In genomic region chr1:197235355-197235754, GRCh38 we compare ENCODE assay signal across 20 cellular contexts. TPM values are rescaled to one million over a fixed set of nuclear protein-coding genes. Genes with fewer than 3 reads are reported as not detected.
DNase-seq lines count a peak whose midpoint lies in the region; ATAC-seq, FAIRE-seq and TF ChIP-seq lines count a peak whose summit lies in the region.
"Had no signal": no experiment of that assay in that cellular context is flagged by ENCODE, and none has a peak within 500 bp of the region (broad histone marks: within the 10 kb centered on the region; RNA-seq: fewer than 3 reads in every experiment).

No MANE protein-coding gene starts in this region.

- no peak for TF ChIP-seq RAD21 in HepG2 (CRISPR knock-in tag; IDR thresholded peaks at IDR 0.05)

- H3K27me3 ChIP-seq in HepG2 (ENCODE audit: control insufficient read depth in 1 of 2, insufficient read depth in 2 of 2, low read length in 2 of 2) (no peaks in the 10 kb centered on the region), right lobe of liver (no peaks in the 10 kb centered on the region), astrocyte (ENCODE audit: insufficient read depth, low read length) (no peaks in the 10 kb centered on the region), PC-9 (ENCODE audit: insufficient read depth, low read depth) (no peaks in the 10 kb centered on the region), suprapubic skin (no peaks in the 10 kb centered on the region)
- H3K27me3 ChIP-seq: BE2C had no signal

- intact Hi-C loops in HepG2 (cut with micrococcal nuclease; ENCODE audit: unreplicated experiment) (no loop called here), right lobe of liver (cut with DNase I) (no loop called here), PC-9 (cut with micrococcal nuclease; ENCODE audit: unreplicated experiment) (no loop called here)

- no peaks in the 10 kb centered on the region for H4K20me1 ChIP-seq in HepG2 (ENCODE audit: insufficient read depth, low read length)
- no peaks in the 10 kb centered on the region for H4K20me1 ChIP-seq in astrocyte (ENCODE audit: insufficient read depth, low read length)
- no peaks in the 10 kb centered on the region for H4K20me1 ChIP-seq in PC-9 (ENCODE audit: insufficient read depth)

- TF ChIP-seq CTCF in HepG2 (CRISPR knock-in tag; IDR thresholded peaks at IDR 0.05) (no peak), right lobe of liver (IDR thresholded peaks at IDR 0.05) (no peak), astrocyte (IDR thresholded peaks at IDR 0.05; ENCODE audit: insufficient read depth, low read depth, low read length) (no peak), fibroblast of mammary gland (conservative IDR thresholded peaks at IDR 0.05; ENCODE audit: control insufficient read depth, insufficient read depth, low read depth, low read length) (no peak), PC-9 (conservative IDR thresholded peaks at IDR 0.05) (no peak), suprapubic skin (IDR thresholded peaks at IDR 0.05) (no peak)

- no peaks in the 10 kb centered on the region for H3K9me3 Mint-ChIP-seq in astrocyte (ENCODE audit: unreplicated experiment)
- H3K9me3 Mint-ChIP-seq: CD4-positive, CD25-positive, alpha-beta regulatory T cell; CD8-positive, alpha-beta memory T cell; IgD-negative memory B cell had no signal

- no peaks in the 10 kb centered on the region for H3K4me1 Mint-ChIP-seq in astrocyte (ENCODE audit: low read depth, unreplicated experiment)
- H3K4me1 Mint-ChIP-seq: CD4-positive, CD25-positive, alpha-beta regulatory T cell; CD8-positive, alpha-beta memory T cell; IgD-negative memory B cell had no signal

- H3K27me3 Mint-ChIP-seq in astrocyte (ENCODE audit: low read depth, unreplicated experiment), result no peaks in the 10 kb centered on the region

- H3K9ac ChIP-seq in HepG2 (ENCODE audit: insufficient read depth, low read depth, low read length), result no peak overlapping the region
- H3K9ac ChIP-seq in astrocyte (ENCODE audit: low read length), result no peak overlapping the region

- H3K27ac ChIP-seq in HepG2 (ENCODE audit: extremely low read length, insufficient read depth, low read length), result no peak overlapping the region
- no peak overlapping the region for H3K27ac ChIP-seq in right lobe of liver
- no peak overlapping the region for H3K27ac ChIP-seq in astrocyte (ENCODE audit: low read depth, low read length)
- no peak overlapping the region for H3K27ac ChIP-seq in PC-9
- no peak overlapping the region for H3K27ac ChIP-seq in caudate nucleus (ENCODE audit: low read depth, low read length)
- H3K27ac ChIP-seq in suprapubic skin, result no peak overlapping the region

- CTCF ChIA-PET in HepG2 (lab: Yijun Ruan, JAX; ENCODE audit: low intra/inter-chr PET ratio, low total read pairs), result no interaction called here
- CTCF ChIA-PET in PC-9 (lab: Charles Lee), result no interaction called here

- in situ Hi-C loops in HepG2 (cut with HindIII; ENCODE audit: extremely low pct_ligation_motif_present, low pct_unique_long_range_greater_than_20kb), result no loop called here

- DNase-seq in HepG2 (ENCODE audit: low spot score) (no peak), right lobe of liver (no peak), astrocyte (ENCODE audit: low read depth) (peak; percentile 39), fibroblast of mammary gland (ENCODE audit: low read depth) (peak; percentile 3), PC-9 (no peak), caudate nucleus (lab: John Stamatoyannopoulos, UW) (no peak), suprapubic skin (ENCODE audit: low spot score in 2 of 2) (no peak)
- DNase-seq: 8988T; Caco-2; CD4-positive, CD25-positive, alpha-beta regulatory T cell; CD8-positive, alpha-beta memory T cell had no signal

- H3K4me3 ChIP-seq in HepG2 (replicated peaks in 1 of 3; ENCODE audit: insufficient read depth in 1 of 3, low read depth in 2 of 3, low read length in 3 of 3), result no peak overlapping the region
- H3K4me3 ChIP-seq in right lobe of liver, result no peak overlapping the region
- no peak overlapping the region for H3K4me3 ChIP-seq in astrocyte (ENCODE audit: insufficient read depth, low read depth, low read length)
- no peak overlapping the region for H3K4me3 ChIP-seq in fibroblast of mammary gland (ENCODE audit: control insufficient read depth, low read depth, low read length)
- no peak overlapping the region for H3K4me3 ChIP-seq in PC-9
- H3K4me3 ChIP-seq in suprapubic skin, result no peak overlapping the region
- H3K4me3 ChIP-seq: HAP-1 had no signal

- BruUV-seq in HepG2 (replicated peaks; lab: Mats Ljungman, UMichigan) (no TSS peak), PC-9 (replicated peaks; lab: Mats Ljungman, UMichigan) (no TSS peak)

- H3K79me2 ChIP-seq in HepG2 (ENCODE audit: insufficient read depth, low read length) (no peaks in the 10 kb centered on the region), astrocyte (ENCODE audit: insufficient read depth, low read length) (no peaks in the 10 kb centered on the region), PC-9 (ENCODE audit: low read depth) (no peaks in the 10 kb centered on the region)

- no peak overlapping the region for H3K27ac Mint-ChIP-seq in astrocyte (ENCODE audit: unreplicated experiment)
- H3K27ac Mint-ChIP-seq: CD4-positive, CD25-positive, alpha-beta regulatory T cell; CD8-positive, alpha-beta memory T cell; IgD-negative memory B cell had no signal

- POLR2A ChIA-PET in HepG2 (lab: Yijun Ruan, JAX) (no interaction called here), PC-9 (lab: Charles Lee; ENCODE audit: unreplicated experiment) (no interaction called here)

- TF ChIP-seq POLR2A in HepG2 (IDR thresholded peaks at IDR 0.05; ENCODE audit: insufficient read depth in 1 of 2, low read depth in 2 of 2, low read length in 2 of 2) (no peak), right lobe of liver (IDR thresholded peaks at IDR 0.05) (no peak), suprapubic skin (IDR thresholded peaks at IDR 0.05) (no peak)

- TF ChIP-seq EP300 in HepG2 (IDR thresholded peaks at IDR 0.05; ENCODE audit: low read depth in 2 of 2, low read length in 2 of 2) (no peak), HepG2 (CRISPR knock-in tag; IDR thresholded peaks at IDR 0.05; ENCODE audit: borderline replicate concordance) (no peak), suprapubic skin (IDR thresholded peaks at IDR 0.05) (no peak)

- H3K9me3 ChIP-seq in HepG2 (ENCODE audit: low read length) (no peaks in the 10 kb centered on the region), right lobe of liver (no peaks in the 10 kb centered on the region), astrocyte (ENCODE audit: insufficient read depth, low read depth, low read length) (no peaks in the 10 kb centered on the region), PC-9 (ENCODE audit: insufficient read depth, low read depth) (no peaks in the 10 kb centered on the region), suprapubic skin (no peaks in the 10 kb centered on the region)
- H3K9me3 ChIP-seq: BE2C, Caco-2, HAP-1 had no signal

- no peaks in the 10 kb centered on the region for H3K36me3 ChIP-seq in HepG2 (replicated peaks in 1 of 2; ENCODE audit: control insufficient read depth in 1 of 2, insufficient read depth in 2 of 2, low read length in 2 of 2)
- H3K36me3 ChIP-seq in right lobe of liver, result no peaks in the 10 kb centered on the region
- H3K36me3 ChIP-seq in astrocyte (ENCODE audit: insufficient read depth, low read length), result no peaks in the 10 kb centered on the region
- H3K36me3 ChIP-seq in PC-9 (ENCODE audit: low read depth), result no peaks in the 10 kb centered on the region
- no peaks in the 10 kb centered on the region for H3K36me3 ChIP-seq in suprapubic skin
- H3K36me3 ChIP-seq: BE2C, HAP-1 had no signal

- H3K9me2 ChIP-seq in PC-9 (ENCODE audit: insufficient read depth), result no peaks in the 10 kb centered on the region

- H3K4me2 ChIP-seq in HepG2 (ENCODE audit: low read depth, low read length) (no peak overlapping the region), astrocyte (ENCODE audit: low read length) (no peak overlapping the region), PC-9 (no peak overlapping the region)

- ATAC-seq in HepG2, result no peak
- no peak for ATAC-seq in right lobe of liver

- FAIRE-seq in HepG2 (lab: Jason Lieb, UNC) (no peak), astrocyte (lab: Jason Lieb, UNC) (no peak)
- FAIRE-seq: D721Med, G401.6, GM12891, GM19239, H1, HTR-8/SVneo had no signal

- no peaks in the 10 kb centered on the region for H3F3A ChIP-seq in PC-9 (ENCODE audit: insufficient read depth, low read depth)

- 3% methylated on average over 2 of the region's 2 CpGs for WGBS in HepG2 (ENCODE audit: low lambda C conversion rate)
- WGBS in right lobe of liver (ENCODE audit: insufficient coverage, low coverage, low lambda C conversion rate, missing lambda C conversion rate), result 81% methylated on average over 2 of the region's 2 CpGs
- 93% methylated on average over 2 of the region's 2 CpGs for WGBS in suprapubic skin

- no peak overlapping the region for H2AFZ ChIP-seq in HepG2 (ENCODE audit: low read length)
- no peak overlapping the region for H2AFZ ChIP-seq in astrocyte (ENCODE audit: low read depth, low read length)
- no peak overlapping the region for H2AFZ ChIP-seq in PC-9

- H3K4me3 Mint-ChIP-seq in astrocyte (ENCODE audit: unreplicated experiment), result no peak overlapping the region
- H3K4me3 Mint-ChIP-seq: CD4-positive, CD25-positive, alpha-beta regulatory T cell; CD8-positive, alpha-beta memory T cell; IgD-negative memory B cell had no signal

- H3K4me1 ChIP-seq in HepG2 (ENCODE audit: insufficient read depth, low read length) (no peaks in the 10 kb centered on the region), right lobe of liver (no peaks in the 10 kb centered on the region), astrocyte (ENCODE audit: insufficient read depth, low read length) (no peaks in the 10 kb centered on the region), PC-9 (replicated peaks; ENCODE audit: insufficient read depth) (no peaks in the 10 kb centered on the region), suprapubic skin (no peaks in the 10 kb centered on the region)
- H3K4me1 ChIP-seq: Caco-2, HAP-1 had no signal

- H3K36me3 Mint-ChIP-seq in astrocyte (ENCODE audit: low read depth, unreplicated experiment), result no peaks in the 10 kb centered on the region
- H3K36me3 Mint-ChIP-seq: CD8-positive, alpha-beta memory T cell had no signal

RNA-seq across cellular contexts. Expression of gene CRB1, which starts 32.7 kb away (rescaled TPM):
- total RNA-seq in HepG2 (2016; rRNA removed; fragmentation: Illumina TruSeq; extraction: Trizol) (not detected in 2 replicates), right lobe of liver (under 1 TPM in 1 of 6 experiments, not detected in 5; 0.29 TPM), astrocyte (not detected in 2 replicates), PC-9 (2021) (0.18 TPM in 1 of 2 replicates, not detected in the other), suprapubic skin (under 1 TPM in 1 of 4 donors, not detected in 3; 0.16 TPM)
- total RNA-seq in HepG2 (2016; cell fraction: cytosol; rRNA removed; fragmentation: Illumina TruSeq; extraction: Trizol; ENCODE audit: low read depth), result not detected in 2 replicates
- not detected in 2 replicates for total RNA-seq in HepG2 (2016; cell fraction: insoluble cytoplasmic fraction; rRNA removed; fragmentation: Illumina TruSeq; extraction: Trizol)
- total RNA-seq in HepG2 (2016; cell fraction: membrane; rRNA removed; fragmentation: Illumina TruSeq; extraction: Trizol), result not detected in 2 replicates
- total RNA-seq in HepG2 (2016; cell fraction: nucleus; rRNA removed; fragmentation: Illumina TruSeq; extraction: Trizol), result not detected in 2 replicates
- 0.01 TPM in 1 of 2 replicates, not detected in the other for polyA plus RNA-seq in HepG2 (2011; rRNA removed)
- polyA plus RNA-seq in HepG2 (2011; cell fraction: cytosol; rRNA removed), result 0.01 TPM in 1 of 2 replicates, not detected in the other
- polyA plus RNA-seq in HepG2 (2011; cell fraction: nucleus; rRNA removed), result not detected in 2 replicates
- polyA plus RNA-seq in HepG2 (2012), result not detected in 2 replicates
- polyA plus RNA-seq in HepG2 (2016; cell fraction: cytosol; fragmentation: Illumina TruSeq; extraction: Trizol; ENCODE audit: low read depth), result not detected in 2 replicates
- not detected in 2 replicates for polyA plus RNA-seq in HepG2 (2016; cell fraction: insoluble cytoplasmic fraction; fragmentation: Illumina TruSeq; extraction: Trizol; ENCODE audit: low read depth)
- polyA plus RNA-seq in HepG2 (2016; cell fraction: membrane; fragmentation: Illumina TruSeq; extraction: Trizol; ENCODE audit: low read depth), result not detected in 2 replicates
- polyA plus RNA-seq in HepG2 (2016; cell fraction: nucleus; fragmentation: Illumina TruSeq; extraction: Trizol; ENCODE audit: insufficient read depth, low read depth), result not detected in 2 replicates
- polyA minus RNA-seq in HepG2 (2011; rRNA and poly(A)+ RNA removed; ENCODE audit: low replicate concordance), result 1.9 TPM in 1 of 2 replicates, not detected in the other
- polyA minus RNA-seq in HepG2 (2011; cell fraction: cytosol; rRNA and poly(A)+ RNA removed), result not detected in 2 replicates
- polyA minus RNA-seq in HepG2 (2011; cell fraction: nucleus; rRNA and poly(A)+ RNA removed), result 0.13 TPM in 1 of 2 replicates, not detected in the other
- total RNA-seq: Caco-2; CD4-positive, CD25-positive, alpha-beta regulatory T cell; H1 had no signal
- polyA plus RNA-seq: CD4-positive, CD25-positive, alpha-beta regulatory T cell; IgD-negative memory B cell had no signal

RNA-seq across cellular contexts. Expression of gene ZBTB41, which starts 34.3 kb away (rescaled TPM):
- total RNA-seq in HepG2 (2016; rRNA removed; fragmentation: Illumina TruSeq; extraction: Trizol) (6.3 and 10.7 TPM in 2 replicates), right lobe of liver (1 to 10 TPM; 4.3 to 5.9 (median 4.9) TPM), astrocyte (10.4 TPM in 2 replicates), PC-9 (2021) (16.3 and 19.0 TPM in 2 replicates), suprapubic skin (10 to 100 TPM in 2 of 4 donors, 1 to 10 TPM in 2; 7.4 to 10.9 (median 9.3) TPM)
- total RNA-seq in HepG2 (2016; cell fraction: cytosol; rRNA removed; fragmentation: Illumina TruSeq; extraction: Trizol; ENCODE audit: low read depth), result 1.0 and 1.1 TPM in 2 replicates
- total RNA-seq in HepG2 (2016; cell fraction: insoluble cytoplasmic fraction; rRNA removed; fragmentation: Illumina TruSeq; extraction: Trizol), result 6.1 and 10.2 TPM in 2 replicates
- total RNA-seq in HepG2 (2016; cell fraction: membrane; rRNA removed; fragmentation: Illumina TruSeq; extraction: Trizol), result 1.9 and 2.2 TPM in 2 replicates
- total RNA-seq in HepG2 (2016; cell fraction: nucleus; rRNA removed; fragmentation: Illumina TruSeq; extraction: Trizol), result 10.0 and 10.9 TPM in 2 replicates
- 1.2 and 1.6 TPM in 2 replicates for polyA plus RNA-seq in HepG2 (2011; rRNA removed)
- polyA plus RNA-seq in HepG2 (2011; cell fraction: cytosol; rRNA removed), result 0.47 and 0.87 TPM in 2 replicates
- 1.3 and 1.5 TPM in 2 replicates for polyA plus RNA-seq in HepG2 (2011; cell fraction: nucleus; rRNA removed)
- 1.8 and 1.9 TPM in 2 replicates for polyA plus RNA-seq in HepG2 (2012)
- 0.07 TPM in 2 replicates for polyA plus RNA-seq in HepG2 (2016; cell fraction: cytosol; fragmentation: Illumina TruSeq; extraction: Trizol; ENCODE audit: low read depth)
- polyA plus RNA-seq in HepG2 (2016; cell fraction: insoluble cytoplasmic fraction; fragmentation: Illumina TruSeq; extraction: Trizol; ENCODE audit: low read depth), result 3.4 and 4.0 TPM in 2 replicates
- 0.38 and 0.42 TPM in 2 replicates for polyA plus RNA-seq in HepG2 (2016; cell fraction: membrane; fragmentation: Illumina TruSeq; extraction: Trizol; ENCODE audit: low read depth)
- 4.7 and 5.7 TPM in 2 replicates for polyA plus RNA-seq in HepG2 (2016; cell fraction: nucleus; fragmentation: Illumina TruSeq; extraction: Trizol; ENCODE audit: insufficient read depth, low read depth)
- polyA minus RNA-seq in HepG2 (2011; rRNA and poly(A)+ RNA removed; ENCODE audit: low replicate concordance), result 2.7 and 11.0 TPM in 2 replicates
- 2.6 and 4.8 TPM in 2 replicates for polyA minus RNA-seq in HepG2 (2011; cell fraction: cytosol; rRNA and poly(A)+ RNA removed)
- polyA minus RNA-seq in HepG2 (2011; cell fraction: nucleus; rRNA and poly(A)+ RNA removed), result 17.0 and 17.5 TPM in 2 replicates

Comparison
In these comparisons a context has a peak if more than half of its experiments do, and no peak if none do; other contexts are left out.
1. DNase-seq: peak in astrocyte (single experiment) and fibroblast of mammary gland (single experiment); none in HepG2 (single experiment), right lobe of liver (0 of 3), PC-9 (0 of 2), caudate nucleus (0 of 61) and suprapubic skin (0 of 2).